Comparison of ENCODE assay signal across 18 cellular contexts in the genomic region with DNA sequence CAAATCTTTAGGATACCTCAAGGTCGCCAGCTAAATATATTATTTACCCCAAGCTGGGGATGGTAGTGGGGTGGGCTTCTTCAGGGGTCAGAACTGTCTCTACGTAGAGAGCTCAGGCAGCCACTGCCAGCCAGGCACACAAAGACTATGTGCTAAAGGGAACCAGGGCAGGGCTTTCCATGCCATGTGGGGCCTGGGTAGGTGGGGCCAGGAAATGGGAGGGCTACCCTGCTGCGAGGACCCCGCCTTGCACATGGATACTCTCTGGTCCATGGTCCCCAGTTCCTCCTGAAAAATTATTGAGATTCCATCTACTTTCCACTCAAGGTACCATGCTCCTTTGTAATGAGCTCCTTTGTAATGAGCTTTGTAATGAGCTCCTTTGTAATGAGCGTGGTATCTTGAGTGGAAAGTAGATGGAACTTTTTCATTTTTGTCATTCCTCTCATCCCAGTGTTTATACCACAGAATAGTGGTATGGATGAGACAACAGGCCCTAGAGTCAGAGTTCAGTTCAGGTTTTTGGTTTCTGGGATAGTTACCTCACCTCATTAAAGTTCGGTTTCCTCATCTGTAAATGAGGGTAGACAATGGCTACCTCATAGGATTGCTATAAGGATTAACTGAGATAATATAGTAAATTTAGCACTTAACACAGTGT. TPM values are rescaled to one million over a fixed set of nuclear protein-coding genes. Genes with fewer than 3 reads are reported as not detected.
A peak's percentile ranks its signal among the peaks of the same experiment; 100 is the strongest.
DNase-seq lines count a peak whose midpoint lies in the region; ATAC-seq and TF ChIP-seq lines count a peak whose summit lies in the region.
"Had no signal": no experiment of that assay in that cellular context is flagged by ENCODE, and none has a peak within 500 bp of the region (broad histone marks: within the 10 kb centered on the region; RNA-seq: fewer than 3 reads in every experiment).

No MANE protein-coding gene starts in this region.

- H3K4me3 Mint-ChIP-seq in CD14-positive monocyte (no peak overlapping the region), H9 (no peak overlapping the region)
- H3K4me3 Mint-ChIP-seq: T-helper 17 cell had no signal

- no peaks in the 10 kb centered on the region for H3K36me3 Mint-ChIP-seq in CD14-positive monocyte
- no peaks in the 10 kb centered on the region for H3K36me3 Mint-ChIP-seq in H9 (ENCODE audit: insufficient read depth in 1 of 3, low read depth in 3 of 3)
- H3K36me3 Mint-ChIP-seq: CD4-positive, CD25-positive, alpha-beta regulatory T cell had no signal

- H3K27ac ChIP-seq in fibroblast of lung (ENCODE audit: insufficient read depth, low read length) (peak overlapping the region; percentile 7), trophoblast cell (ENCODE audit: low read depth, low read length) (no peak overlapping the region), H9 (ENCODE audit: insufficient read length, low read depth, low read length) (no peak overlapping the region)
- H3K27ac ChIP-seq: ascending aorta, esophagus squamous epithelium, prostate gland had no signal

- no peak overlapping the region for H3K9ac ChIP-seq in fibroblast of lung (ENCODE audit: insufficient read depth, low read length)
- H3K9ac ChIP-seq in trophoblast cell (ENCODE audit: low read length), result no peak overlapping the region
- no peak overlapping the region for H3K9ac ChIP-seq in H9 (ENCODE audit: extremely low read depth, insufficient read length, low read length)

- H2AFZ ChIP-seq in fibroblast of lung (ENCODE audit: low read length), result no peak overlapping the region
- H2AFZ ChIP-seq in trophoblast cell (ENCODE audit: insufficient read depth, low read length, poor library complexity), result no peak overlapping the region
- no peak overlapping the region for H2AFZ ChIP-seq in H9 (ENCODE audit: low read length)

- H4K20me1 ChIP-seq in fibroblast of lung (ENCODE audit: control insufficient read depth, extremely low read depth, insufficient read depth, low read length), result no peaks in the 10 kb centered on the region
- H4K20me1 ChIP-seq in H9 (ENCODE audit: control insufficient read depth, insufficient read depth, insufficient read length), result no peaks in the 10 kb centered on the region

- no peaks in the 10 kb centered on the region for H3K36me3 ChIP-seq in fibroblast of lung (ENCODE audit: control insufficient read depth, insufficient read depth, low read length)
- H3K36me3 ChIP-seq in trophoblast cell (ENCODE audit: control insufficient read depth in 1 of 2, insufficient read depth in 2 of 2, low read length in 2 of 2), result no peaks in the 10 kb centered on the region
- H3K36me3 ChIP-seq: ascending aorta, esophagus squamous epithelium, HAP-1, prostate gland had no signal

- H3K14ac ChIP-seq in trophoblast cell (ENCODE audit: low read length) (no peak overlapping the region), H9 (ENCODE audit: insufficient read depth, low read length) (no peak overlapping the region)

- H4K5ac ChIP-seq in H9 (ENCODE audit: insufficient read length, low read depth, low read length), result no peak overlapping the region

- H3K4me2 ChIP-seq in fibroblast of lung (ENCODE audit: extremely low read depth, insufficient read depth, low read length) (no peak overlapping the region), trophoblast cell (ENCODE audit: low read length) (no peak overlapping the region), H9 (ENCODE audit: insufficient read depth, insufficient read length, low read length) (no peak overlapping the region)

- DNase-seq in CD14-positive monocyte (ENCODE audit: low spot score) (no peak), LHCN-M2 (ENCODE audit: low read depth) (peak; percentile 52), fibroblast of lung (ENCODE audit: low read depth in 2 of 2) (peak in 1 of 2 donors; percentile 71), trophoblast cell (peak; percentile 46 to 86), H9 (no peak), DMS 273 treated with DMSO at 0.1 percent for 48 hours (lab: John Stamatoyannopoulos, UW) (no peak)
- DNase-seq: activated CD4-positive, CD25-positive, alpha-beta regulatory T cell; activated effector memory CD4-positive, alpha-beta T cell treated with anti-CD3 and anti-CD28 coated beads, Interleukin-2, amount 50 U/mL, for 16 hours; CD4-positive, CD25-positive, alpha-beta regulatory T cell; esophagus squamous epithelium; NCI-H1105 treated with DMSO at 0.1 percent for 48 hours; T-helper 17 cell had no signal

- intact Hi-C loops in CD14-positive monocyte (cut with micrococcal nuclease), result no loop called here

- H3K27ac Mint-ChIP-seq in CD14-positive monocyte, result peak overlapping the region in 5 of 7 donors; percentile 37 to 81 (median 68)
- H3K27ac Mint-ChIP-seq in H9, result no peak overlapping the region
- H3K27ac Mint-ChIP-seq: T-helper 17 cell had no signal

- H3T11ph ChIP-seq in H9 (ENCODE audit: low read length), result no peak overlapping the region

- H3K23ac ChIP-seq in trophoblast cell (ENCODE audit: low read length) (no peak overlapping the region), H9 (ENCODE audit: insufficient read length, low read depth, low read length) (no peak overlapping the region)

- ATAC-seq in GM18907 (IDR thresholded peaks at IDR 0.05; ENCODE audit: unreplicated experiment) (no peak), GM18867 (IDR thresholded peaks at IDR 0.05; ENCODE audit: unreplicated experiment) (no peak)
- ATAC-seq: T-helper 17 cell had no signal

- H3K27me3 ChIP-seq in fibroblast of lung (ENCODE audit: control insufficient read depth, insufficient read depth, low read length) (no peaks in the 10 kb centered on the region), trophoblast cell (ENCODE audit: insufficient read depth, low read length) (no peaks in the 10 kb centered on the region), H9 (ENCODE audit: insufficient read depth, low read length) (no peaks in the 10 kb centered on the region)
- H3K27me3 ChIP-seq: ascending aorta, esophagus squamous epithelium had no signal

- H3K27me3 Mint-ChIP-seq in CD14-positive monocyte (ENCODE audit: low read depth in 3 of 3) (peaks cover 0 to 13% (median 7%) of the 10 kb centered on the region in 3 donors), H9 (ENCODE audit: low read depth) (peaks cover 2% of the 10 kb centered on the region)

- H2BK12ac ChIP-seq in trophoblast cell (ENCODE audit: low read length) (no peak overlapping the region), H9 (ENCODE audit: insufficient read length, low read depth, low read length) (no peak overlapping the region)

- H4K8ac ChIP-seq in trophoblast cell (ENCODE audit: low read depth, low read length) (no peak overlapping the region), H9 (replicated peaks; ENCODE audit: insufficient read length, low read depth, low read length) (no peak overlapping the region)

- H3K9me3 Mint-ChIP-seq in CD14-positive monocyte (no peaks in the 10 kb centered on the region), H9 (no peaks in the 10 kb centered on the region)
- H3K9me3 Mint-ChIP-seq: CD4-positive, CD25-positive, alpha-beta regulatory T cell had no signal

- no peak overlapping the region for H3K56ac ChIP-seq in H9 (ENCODE audit: insufficient read length, low read depth, low read length)

- no peak overlapping the region for H3K18ac ChIP-seq in trophoblast cell (ENCODE audit: low read length)
- no peak overlapping the region for H3K18ac ChIP-seq in H9 (ENCODE audit: insufficient read length, low read depth, low read length)

- no peak overlapping the region for H4K91ac ChIP-seq in trophoblast cell (ENCODE audit: low read depth, low read length)
- no peak overlapping the region for H4K91ac ChIP-seq in H9 (ENCODE audit: insufficient read length, low read depth, low read length)

- H4K12ac ChIP-seq in trophoblast cell (ENCODE audit: low read depth, low read length), result no peak overlapping the region

- H3K79me1 ChIP-seq in trophoblast cell (ENCODE audit: low read length), result peaks cover 8% of the 10 kb centered on the region
- no peaks in the 10 kb centered on the region for H3K79me1 ChIP-seq in H9 (ENCODE audit: insufficient read depth, low read depth, low read length, poor library complexity, severe bottlenecking)

- H2AK5ac ChIP-seq in trophoblast cell (ENCODE audit: low read length), result no peak overlapping the region
- no peak overlapping the region for H2AK5ac ChIP-seq in H9 (ENCODE audit: insufficient read length, low read length)

- H3K4ac ChIP-seq in trophoblast cell (ENCODE audit: low read depth, low read length), result no peak overlapping the region
- no peak overlapping the region for H3K4ac ChIP-seq in H9 (ENCODE audit: low read depth, low read length)

- no peak overlapping the region for H2BK15ac ChIP-seq in H9 (ENCODE audit: low read depth, low read length)

- H3K4me3 ChIP-seq in fibroblast of lung (replicated peaks in 1 of 4; ENCODE audit: control extremely low read depth in 1 of 4, insufficient read depth in 1 of 4, low read depth in 3 of 4, low read length in 4 of 4) (no peak overlapping the region), trophoblast cell (ENCODE audit: low read depth, low read length) (no peak overlapping the region)
- H3K4me3 ChIP-seq: ascending aorta, esophagus squamous epithelium, HAP-1, prostate gland had no signal

- no peak overlapping the region for H2BK120ac ChIP-seq in trophoblast cell (ENCODE audit: insufficient read depth, low read length, poor library complexity)
- no peak overlapping the region for H2BK120ac ChIP-seq in H9 (ENCODE audit: low read depth, low read length, poor library complexity, severe bottlenecking)

- WGBS in trophoblast cell (ENCODE audit: extremely low coverage, insufficient coverage, insufficient read length), result no CpG with 5 or more reads among the region's 6 CpGs
- no CpG with 5 or more reads among the region's 6 CpGs for WGBS in H9 (ENCODE audit: extremely low coverage, insufficient read length, low lambda C conversion rate)

- TF ChIP-seq CTCF in CD14-positive monocyte (IDR thresholded peaks at IDR 0.05), result no peak
- TF ChIP-seq CTCF in fibroblast of lung (conservative IDR thresholded peaks at IDR 0.05 in 1 of 2, IDR thresholded peaks at IDR 0.05 in 1 of 2; ENCODE audit: low read depth in 1 of 2, low read length in 2 of 2), result no peak
- TF ChIP-seq CTCF in H9 (conservative IDR thresholded peaks at IDR 0.05), result no peak

- H3K9me3 ChIP-seq in fibroblast of lung (ENCODE audit: control insufficient read depth, insufficient read depth, low read depth, low read length) (no peaks in the 10 kb centered on the region), trophoblast cell (ENCODE audit: insufficient read depth, low read depth, low read length) (no peaks in the 10 kb centered on the region), H9 (ENCODE audit: control insufficient read depth, low read depth, low read length) (no peaks in the 10 kb centered on the region)
- H3K9me3 ChIP-seq: ascending aorta, esophagus squamous epithelium, HAP-1, prostate gland had no signal

- H3K23me2 ChIP-seq in H9 (ENCODE audit: insufficient read length, low read depth, low read length, poor library complexity, severe bottlenecking), result peaks cover 4% of the 10 kb centered on the region

- no peak overlapping the region for H2BK20ac ChIP-seq in H9 (ENCODE audit: low read depth, low read length, poor library complexity, severe bottlenecking)

- peaks cover 15% of the 10 kb centered on the region for H3K4me1 ChIP-seq in fibroblast of lung (ENCODE audit: control insufficient read depth, extremely low read depth, insufficient read depth, low read length)
- peaks cover 18 to 25% of the 10 kb centered on the region in 2 experiments for H3K4me1 ChIP-seq in trophoblast cell (ENCODE audit: control insufficient read depth in 1 of 2, insufficient read depth in 2 of 2, low read length in 2 of 2)
- H3K4me1 ChIP-seq in H9 (ENCODE audit: insufficient read depth, low read length), result peaks cover 3% of the 10 kb centered on the region; the same call in 1 of the 2 replicates
- H3K4me1 ChIP-seq: HAP-1 had no signal

- no peak overlapping the region for H2BK5ac ChIP-seq in trophoblast cell (ENCODE audit: low read depth, low read length, poor library complexity)
- no peak overlapping the region for H2BK5ac ChIP-seq in H9 (ENCODE audit: insufficient read length, low read length)

- H3K4me1 Mint-ChIP-seq in CD14-positive monocyte, result peaks cover 45% of the 10 kb centered on the region
- H3K4me1 Mint-ChIP-seq in H9, result peaks cover 16 to 22% of the 10 kb centered on the region in 2 experiments

- H3K79me2 ChIP-seq in fibroblast of lung (ENCODE audit: control insufficient read depth, insufficient read depth, low read length) (no peaks in the 10 kb centered on the region), trophoblast cell (ENCODE audit: control insufficient read depth, insufficient read depth, low read length, poor library complexity) (no peaks in the 10 kb centered on the region), H9 (ENCODE audit: insufficient read depth, low read length) (no peaks in the 10 kb centered on the region)

RNA-seq across cellular contexts. Expression of a gene that starts 5.8 kb away (rescaled TPM):
- polyA plus RNA-seq in CD14-positive monocyte (not detected), fibroblast of lung (0.11 and 0.27 TPM in 2 replicates)
- total RNA-seq in LHCN-M2 (2014; rRNA removed) (0.32 and 0.63 TPM in 2 replicates), fibroblast of lung (under 0.01 TPM in 1 of 2 replicates, not detected in the other), H9 (2021) (0.11 TPM in 1 of 2 replicates, not detected in the other)
- polyA plus RNA-seq in LHCN-M2 (2012), result 5.2 TPM
- 0.33 and 0.79 TPM in 2 replicates for polyA plus RNA-seq in fibroblast of lung (2012)
- polyA minus RNA-seq in fibroblast of lung (ENCODE audit: low replicate concordance), result 0.15 and 2.1 TPM in 2 replicates
- polyA plus RNA-seq in trophoblast cell (2013), result 0.03 TPM in 2 replicates
- total RNA-seq: ascending aorta; CD4-positive, CD25-positive, alpha-beta regulatory T cell; dermis microvascular lymphatic vessel endothelial cell had no signal
- polyA plus RNA-seq: CD4-positive, CD25-positive, alpha-beta regulatory T cell had no signal

RNA-seq across cellular contexts. Expression of a gene that starts 8.7 kb away (rescaled TPM):
- polyA plus RNA-seq in CD14-positive monocyte, result not detected
- not detected in 2 replicates for total RNA-seq in LHCN-M2 (2014; rRNA removed)
- polyA plus RNA-seq in LHCN-M2 (2012), result 0.09 TPM
- 0.17 and 0.51 TPM in 2 replicates for total RNA-seq in fibroblast of lung
- 0.12 TPM in 1 of 2 replicates, not detected in the other for polyA plus RNA-seq in fibroblast of lung
- 0.16 TPM in 1 of 2 replicates, not detected in the other for polyA plus RNA-seq in fibroblast of lung (2012)
- polyA minus RNA-seq in fibroblast of lung (ENCODE audit: low replicate concordance), result not detected in 2 replicates
- 16.9 and 17.4 TPM in 2 replicates for polyA plus RNA-seq in trophoblast cell (2013)
- 1.5 and 2.4 TPM in 2 replicates for total RNA-seq in H9 (2021)
- total RNA-seq: CD4-positive, CD25-positive, alpha-beta regulatory T cell; dermis microvascular lymphatic vessel endothelial cell; T-helper 17 cell had no signal
- polyA plus RNA-seq: CD4-positive, CD25-positive, alpha-beta regulatory T cell had no signal

RNA-seq across cellular contexts. Expression of a gene that starts 47.9 kb away (rescaled TPM):
- under 1 TPM; 0.23 to 0.44 TPM for polyA plus RNA-seq in CD14-positive monocyte
- 1.0 and 2.5 TPM in 2 replicates for total RNA-seq in LHCN-M2 (2014; rRNA removed)
- polyA plus RNA-seq in LHCN-M2 (2012), result 1.0 TPM
- 1.8 and 3.1 TPM in 2 replicates for total RNA-seq in fibroblast of lung
- 1.8 and 1.9 TPM in 2 replicates for polyA plus RNA-seq in fibroblast of lung
- 1.0 and 1.3 TPM in 2 replicates for polyA plus RNA-seq in fibroblast of lung (2012)
- polyA minus RNA-seq in fibroblast of lung (ENCODE audit: low replicate concordance), result 0.24 and 1.6 TPM in 2 replicates
- polyA plus RNA-seq in trophoblast cell (2013), result 2.8 and 3.1 TPM in 2 replicates
- total RNA-seq in H9 (2021), result 5.2 and 5.5 TPM in 2 replicates

RNA-seq across cellular contexts. Expression of a gene that starts 58.9 kb away (rescaled TPM):
- polyA plus RNA-seq in CD14-positive monocyte (under 1 TPM; 0.28 to 0.55 TPM), fibroblast of lung (7.8 and 9.5 TPM in 2 replicates)
- total RNA-seq in LHCN-M2 (2014; rRNA removed) (19.2 and 43.2 TPM in 2 replicates), fibroblast of lung (6.4 and 9.9 TPM in 2 replicates), H9 (2021) (35.7 and 37.9 TPM in 2 replicates)
- polyA plus RNA-seq in LHCN-M2 (2012), result 7.5 TPM
- 3.2 and 4.1 TPM in 2 replicates for polyA plus RNA-seq in fibroblast of lung (2012)
- polyA minus RNA-seq in fibroblast of lung (ENCODE audit: low replicate concordance), result 12.2 and 15.1 TPM in 2 replicates
- 7.0 and 7.8 TPM in 2 replicates for polyA plus RNA-seq in trophoblast cell (2013)

Comparison
In these comparisons a context has a peak if more than half of its experiments do, and no peak if none do; other contexts are left out.
1. DNase-seq: peak in LHCN-M2 (single experiment) and trophoblast cell (2 of 2); none in CD14-positive monocyte (single experiment), H9 (single experiment) and DMS 273 treated with DMSO at 0.1 percent for 48 hours (single experiment).
2. H3K27ac Mint-ChIP-seq: peak in CD14-positive monocyte (5 of 7); none in H9 (0 of 3).